ENCODE assay signal across 19 cellular contexts in genomic region chr12:109513977-109514376, GRCh38.
"Had no signal": no experiment of that assay in that cellular context is flagged by ENCODE, and none has a peak within 500 bp of the region (broad histone marks: within the 10 kb centered on the region; RNA-seq: fewer than 3 reads in every experiment).

No MANE protein-coding gene starts in this region.

- H3K4me1 ChIP-seq: body of pancreas, uterus had no signal

- H3K4me2 ChIP-seq: smooth muscle cell had no signal

- DNase-seq: activated CD4-positive, alpha-beta T cell treated with anti-CD3 and anti-CD28 coated beads, Interleukin-2, amount 50 U/mL, for 1 hour; activated CD4-positive, CD25-positive, alpha-beta regulatory T cell; amniotic stem cell; body of pancreas; effector memory CD8-positive, alpha-beta T cell; erythroblast; immature natural killer cell; left colon; occipital lobe; right cardiac atrium; thyroid gland; uterus had no signal

- H3K9me3 Mint-ChIP-seq: activated naive CD4-positive, alpha-beta T cell treated with anti-CD3 and anti-CD28 coated beads, Interleukin-2, amount 50 U/mL, for 72 hours; dendritic cell treated with granulocyte-macrophage colony-stimulating factor and Interleukin-4, amounts not matched to agents 40 ng/mL and 50 ng/mL, for 4 days; effector memory CD8-positive, alpha-beta T cell; immature natural killer cell; memory B cell; nephron; stimulated activated effector memory CD8-positive, alpha-beta T cell treated with anti-CD3 and anti-CD28 coated beads, Interleukin-12 subunit alpha, Interleukin-12 subunit beta, amount 100 ng/mL, for 72 hours had no signal

- H3K4me1 Mint-ChIP-seq: memory B cell; stimulated activated effector memory CD8-positive, alpha-beta T cell treated with anti-CD3 and anti-CD28 coated beads, Interleukin-12 subunit alpha, Interleukin-12 subunit beta, amount 100 ng/mL, for 72 hours had no signal

- H3K4me3 Mint-ChIP-seq: dendritic cell treated with granulocyte-macrophage colony-stimulating factor and Interleukin-4, amounts not matched to agents 40 ng/mL and 50 ng/mL, for 4 days; effector memory CD8-positive, alpha-beta T cell; immature natural killer cell; memory B cell; nephron; stimulated activated effector memory CD8-positive, alpha-beta T cell treated with anti-CD3 and anti-CD28 coated beads, Interleukin-12 subunit alpha, Interleukin-12 subunit beta, amount 100 ng/mL, for 72 hours had no signal

- H3K27me3 ChIP-seq: body of pancreas, thyroid gland, uterus had no signal

- ATAC-seq: activated naive CD4-positive, alpha-beta T cell treated with anti-CD3 and anti-CD28 coated beads, Interleukin-2, amount 50 U/mL, for 72 hours; body of pancreas; effector memory CD8-positive, alpha-beta T cell; left colon; right cardiac atrium; stimulated activated effector memory CD8-positive, alpha-beta T cell treated with anti-CD3 and anti-CD28 coated beads, Interleukin-12 subunit alpha, Interleukin-12 subunit beta, amount 100 ng/mL, for 72 hours had no signal

- H3K9me3 ChIP-seq: body of pancreas, thyroid gland, uterus had no signal

- H3K27me3 Mint-ChIP-seq: dendritic cell treated with granulocyte-macrophage colony-stimulating factor and Interleukin-4, amounts not matched to agents 40 ng/mL and 50 ng/mL, for 4 days; effector memory CD8-positive, alpha-beta T cell; memory B cell; progenitor cell of endocrine pancreas had no signal

- H3K27ac ChIP-seq: body of pancreas, thyroid gland, uterus had no signal

- H3K36me3 ChIP-seq: uterus had no signal

- H3K4me3 ChIP-seq: body of pancreas, smooth muscle cell, thyroid gland, uterus had no signal

- H3K27ac Mint-ChIP-seq: dendritic cell treated with granulocyte-macrophage colony-stimulating factor and Interleukin-4, amounts not matched to agents 40 ng/mL and 50 ng/mL, for 4 days; nephron; progenitor cell of endocrine pancreas had no signal
